Comparison of ENCODE assay signal across 8 cellular contexts in genomic region chr19:55279376-55279772, GRCh38. TPM values are rescaled to one million over a fixed set of nuclear protein-coding genes. Genes with fewer than 3 reads are reported as not detected.
A peak's percentile ranks its signal among the peaks of the same experiment; 100 is the strongest.
DNase-seq lines count a peak whose midpoint lies in the region; ATAC-seq and TF ChIP-seq lines count a peak whose summit lies in the region.

No MANE protein-coding gene starts in this region.

- H3K9me3 ChIP-seq in CD8-positive, alpha-beta memory T cell (ENCODE audit: low read length): no peaks in the 10 kb centered on the region
- H3K9me3 ChIP-seq in Peyer's patch (no peaks in the 10 kb centered on the region), ovary (no peaks in the 10 kb centered on the region)

- peaks cover 0 to 4% of the 10 kb centered on the region in 2 donors for H3K27me3 Mint-ChIP-seq in CD8-positive, alpha-beta memory T cell

- intact Hi-C loops in ovary (cut with DNase I): no loop called here

- TF ChIP-seq POLR2A in Peyer's patch (IDR thresholded peaks at IDR 0.05) (no peak), ovary (IDR thresholded peaks at IDR 0.05) (no peak)

- TF ChIP-seq EP300 in ovary (IDR thresholded peaks at IDR 0.05): no peak

- no peaks in the 10 kb centered on the region for H3K27me3 ChIP-seq in CD8-positive, alpha-beta memory T cell (ENCODE audit: insufficient read depth, low read length, poor library complexity, severe bottlenecking)
- no peaks in the 10 kb centered on the region for H3K27me3 ChIP-seq in Peyer's patch
- H3K27me3 ChIP-seq in ovary: no peaks in the 10 kb centered on the region

- no peak for ATAC-seq in GM21390 (IDR thresholded peaks at IDR 0.05; ENCODE audit: unreplicated experiment)
- no peak for ATAC-seq in GM21576 (IDR thresholded peaks at IDR 0.05; ENCODE audit: unreplicated experiment)

- H3K9me3 Mint-ChIP-seq in CD8-positive, alpha-beta memory T cell: no peaks in the 10 kb centered on the region

- H3K27ac Mint-ChIP-seq in CD8-positive, alpha-beta memory T cell: peak overlapping the region; percentile 85 to 100 (median 99)

- DNase-seq in CD8-positive, alpha-beta memory T cell: no peak
- DNase-seq in Peyer's patch (no peak), epithelial cell of proximal tubule (ENCODE audit: low read depth) (no peak), ovary (no peak), COR-L47 (lab: John Stamatoyannopoulos, UW) (no peak), NOMO-1 treated with DMSO at 0.1 percent for 48 hours (lab: John Stamatoyannopoulos, UW; ENCODE audit: unreplicated experiment) (no peak)

- peaks cover 0 to 31% (median 5%) of the 10 kb centered on the region in 3 donors for H3K36me3 Mint-ChIP-seq in CD8-positive, alpha-beta memory T cell

- peak overlapping the region; percentile 97 for H3K4me3 ChIP-seq in CD8-positive, alpha-beta memory T cell (ENCODE audit: low read length)
- peak overlapping the region; percentile 50 to 77 (median 66) for H3K4me3 ChIP-seq in Peyer's patch
- H3K4me3 ChIP-seq in epithelial cell of proximal tubule (ENCODE audit: low read depth, low read length): peak overlapping the region; percentile 96
- peak overlapping the region; percentile 77 for H3K4me3 ChIP-seq in ovary

- no peak for TF ChIP-seq CTCF in Peyer's patch (IDR thresholded peaks at IDR 0.05)
- TF ChIP-seq CTCF in epithelial cell of proximal tubule (conservative IDR thresholded peaks at IDR 0.05; ENCODE audit: low read depth, low read length): no peak
- no peak for TF ChIP-seq CTCF in ovary (IDR thresholded peaks at IDR 0.05)

- POLR2A ChIA-PET in CD8-positive, alpha-beta memory T cell (lab: Charles Lee): interaction anchor here (0.9 to 2.5 kb wide), 10 partner anchors 18 to 197 kb away, joined by 3 to 33 read pairs (median 6); partner anchors contain the start of genes KMT5C, PPP1R12C, PPP6R1 and TMEM238

- H3K4me1 Mint-ChIP-seq in CD8-positive, alpha-beta memory T cell: peaks cover 46 to 67% (median 54%) of the 10 kb centered on the region in 3 donors

- H3K4me1 ChIP-seq in CD8-positive, alpha-beta memory T cell (ENCODE audit: insufficient read depth, low read length): peaks cover 28% of the 10 kb centered on the region
- H3K4me1 ChIP-seq in Peyer's patch (peaks cover 4 to 33% (median 22%) of the 10 kb centered on the region in 4 donors), ovary (ENCODE audit: insufficient read depth) (peaks cover 5% of the 10 kb centered on the region)

- 1 to 7% (median 4%) methylated on average over 23 of the region's 23 CpGs for WGBS in ovary, 3 donors

- H3K36me3 ChIP-seq in CD8-positive, alpha-beta memory T cell (ENCODE audit: insufficient read depth, low read length): no peaks in the 10 kb centered on the region
- H3K36me3 ChIP-seq in Peyer's patch (peaks cover 0 to 3% (median 0%) of the 10 kb centered on the region in 3 donors), ovary (no peaks in the 10 kb centered on the region)

- H3K4me3 Mint-ChIP-seq in CD8-positive, alpha-beta memory T cell: peak overlapping the region; percentile 89 to 99 (median 99)

- CTCF ChIA-PET in CD8-positive, alpha-beta memory T cell (lab: Charles Lee): interaction anchor here (1.3 to 2.0 kb wide), 4 partner anchors 20 to 225 kb away, joined by 3 to 13 read pairs (median 5); no protein-coding TSS in a partner anchor

- H3K27ac ChIP-seq in CD8-positive, alpha-beta memory T cell (ENCODE audit: low read depth, low read length): peak overlapping the region; percentile 83
- H3K27ac ChIP-seq in Peyer's patch (peak overlapping the region; percentile 51 to 82 (median 74)), ovary (peak overlapping the region; percentile 53 to 73)

RNA-seq across cellular contexts. Expression of gene HSPBP1, which starts 0.5 kb away (rescaled TPM):
- 10 to 100 TPM; 82.9 to 84.1 TPM for total RNA-seq in CD8-positive, alpha-beta memory T cell
- 46.4 TPM for polyA plus RNA-seq in CD8-positive, alpha-beta memory T cell
- total RNA-seq in Peyer's patch: 10 to 100 TPM; 14.4 to 38.0 (median 25.6) TPM
- 67.3 and 73.9 TPM in 2 replicates for total RNA-seq in epithelial cell of proximal tubule
- 10 to 100 TPM; 20.5 to 40.7 (median 31.8) TPM for total RNA-seq in ovary
- polyA plus RNA-seq in ovary: 10 to 100 TPM in 1 of 2 donors, 1 to 10 TPM in 1; 3.6 to 36.5 TPM

RNA-seq across cellular contexts. Expression of gene BRSK1, which starts 4.4 kb away (rescaled TPM):
- total RNA-seq in CD8-positive, alpha-beta memory T cell: 1 to 10 TPM; 4.1 to 5.7 TPM
- polyA plus RNA-seq in CD8-positive, alpha-beta memory T cell: 0.82 TPM
- total RNA-seq in Peyer's patch (1 to 10 TPM in 3 of 4 donors, under 1 TPM in 1; 0.35 to 6.6 (median 3.0) TPM), epithelial cell of proximal tubule (2.0 and 16.1 TPM in 2 replicates), ovary (10 to 100 TPM in 1 of 7 donors, 1 to 10 TPM in 6; 1.9 to 11.3 (median 4.8) TPM)
- 1 to 10 TPM; 2.3 to 5.0 TPM for polyA plus RNA-seq in ovary

RNA-seq across cellular contexts. Expression of gene PPP6R1, which starts 20.6 kb away (rescaled TPM):
- 100 to 1,000 TPM; 216 to 225 TPM for total RNA-seq in CD8-positive, alpha-beta memory T cell
- 143 TPM for polyA plus RNA-seq in CD8-positive, alpha-beta memory T cell
- total RNA-seq in Peyer's patch (100 to 1,000 TPM in 2 of 4 donors, 10 to 100 TPM in 2; 71.2 to 123 (median 94.8) TPM), epithelial cell of proximal tubule (43.8 and 62.5 TPM in 2 replicates), ovary (10 to 100 TPM; 14.1 to 52.2 (median 46.3) TPM)
- polyA plus RNA-seq in ovary: 10 to 100 TPM; 21.3 to 26.9 TPM

RNA-seq across cellular contexts. Expression of gene TMEM150B, which starts 45.8 kb away (rescaled TPM):
- total RNA-seq in CD8-positive, alpha-beta memory T cell: under 1 TPM in 1 of 2 experiments, not detected in 1; 0.53 TPM
- polyA plus RNA-seq in CD8-positive, alpha-beta memory T cell: not detected
- total RNA-seq in Peyer's patch (100 to 1,000 TPM in 3 of 4 donors, 10 to 100 TPM in 1; 26.4 to 235 (median 199) TPM), epithelial cell of proximal tubule (not detected in 2 replicates), ovary (1 to 10 TPM in 3 of 7 donors, under 1 TPM in 4; 0.36 to 3.9 (median 0.79) TPM)
- polyA plus RNA-seq in ovary: under 1 TPM; 0.55 to 0.73 TPM

RNA-seq across cellular contexts. Expression of gene TMEM86B, which starts 50.8 kb away (rescaled TPM):
- 10 to 100 TPM in 1 of 2 experiments, 1 to 10 TPM in 1; 8.5 to 10.3 TPM for total RNA-seq in CD8-positive, alpha-beta memory T cell
- 2.9 TPM for polyA plus RNA-seq in CD8-positive, alpha-beta memory T cell
- total RNA-seq in Peyer's patch: 10 to 100 TPM in 3 of 4 donors, 1 to 10 TPM in 1; 9.1 to 39.8 (median 15.1) TPM
- 2.1 and 2.6 TPM in 2 replicates for total RNA-seq in epithelial cell of proximal tubule
- 1 to 10 TPM; 2.6 to 4.9 (median 3.5) TPM for total RNA-seq in ovary
- polyA plus RNA-seq in ovary: 1 to 10 TPM in 1 of 2 donors, not detected in 1; 3.0 TPM
